15 cellular contexts compared by ENCODE assay signal in the genomic region with DNA sequence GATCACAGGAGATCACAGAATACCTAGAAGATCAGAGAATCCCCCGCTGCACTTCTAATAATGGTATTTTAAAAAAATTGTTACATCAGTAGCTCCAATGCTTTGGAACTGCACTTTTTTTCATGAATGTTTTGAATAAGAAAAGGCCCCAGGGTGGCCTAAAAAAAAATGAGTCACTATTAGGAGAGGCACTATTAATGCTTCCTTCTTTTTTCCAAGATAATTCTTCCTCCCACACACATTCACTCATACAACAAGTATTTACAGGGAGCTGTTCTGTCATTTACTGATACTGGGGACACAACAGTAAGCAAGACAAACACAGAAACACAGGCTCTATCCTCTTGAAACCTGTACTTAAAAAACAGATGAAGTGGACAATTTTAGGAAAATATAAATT. TPM values are rescaled to one million over a fixed set of nuclear protein-coding genes. Genes with fewer than 3 reads are reported as not detected.
DNase-seq lines count a peak whose midpoint lies in the region; ATAC-seq, FAIRE-seq and TF ChIP-seq lines count a peak whose summit lies in the region.
"Had no signal": no experiment of that assay in that cellular context is flagged by ENCODE, and none has a peak within 500 bp of the region (broad histone marks: within the 10 kb centered on the region; RNA-seq: fewer than 3 reads in every experiment).

No MANE protein-coding gene starts in this region.

- H4K20me1 ChIP-seq in astrocyte (ENCODE audit: insufficient read depth, low read length) (no peaks in the 10 kb centered on the region), hepatocyte (ENCODE audit: insufficient read depth, poor library complexity, severe bottlenecking) (no peaks in the 10 kb centered on the region)

- no peaks in the 10 kb centered on the region for H3K9me2 ChIP-seq in hepatocyte (replicated peaks; ENCODE audit: insufficient read depth)

- H2AFZ ChIP-seq in astrocyte (ENCODE audit: low read depth, low read length) (peak overlapping the region; percentile 6), hepatocyte (no peak overlapping the region)

- H3K27me3 ChIP-seq in breast epithelium (no peaks in the 10 kb centered on the region), astrocyte (ENCODE audit: insufficient read depth, low read length) (peaks cover 3% of the 10 kb centered on the region), hepatocyte (no peaks in the 10 kb centered on the region)
- H3K27me3 ChIP-seq: spleen had no signal

- no peaks in the 10 kb centered on the region for H3K9me3 ChIP-seq in breast epithelium
- no peaks in the 10 kb centered on the region for H3K9me3 ChIP-seq in astrocyte (ENCODE audit: insufficient read depth, low read depth, low read length)
- H3K9me3 ChIP-seq in hepatocyte (ENCODE audit: low read depth) = no peaks in the 10 kb centered on the region
- H3K9me3 ChIP-seq: spleen had no signal

- H3K4me1 ChIP-seq in breast epithelium (peaks cover 0 to 10% of the 10 kb centered on the region in 2 donors), astrocyte (ENCODE audit: insufficient read depth, low read length) (peaks cover 3% of the 10 kb centered on the region), hepatocyte (ENCODE audit: insufficient read depth) (peaks cover 12% of the 10 kb centered on the region)

- H3K4me3 Mint-ChIP-seq in MCF 10A (ENCODE audit: unreplicated experiment) (peak overlapping the region; percentile 56), astrocyte (ENCODE audit: unreplicated experiment) (no peak overlapping the region)

- intact Hi-C loops in MCF 10A (cut with micrococcal nuclease) = loop anchor here (1.0 kb wide), 3 partner anchors 76 to 187 kb away; no protein-coding TSS in a partner anchor
- intact Hi-C loops in breast epithelium (cut with DNase I; ENCODE audit: low total_unique reads) = loop anchor here (5.0 to 10.0 kb wide), 2 partner anchors 186 to 293 kb away; a partner anchor contains a TSS

- POLR2A ChIA-PET in MCF 10A (lab: Yijun Ruan, JAX) = interaction anchor here (0.6 to 1.8 kb wide), 9 partner anchors 23 to 190 kb away, joined by 3 to 18 read pairs (median 4); no protein-coding TSS in a partner anchor

- H3K4me1 Mint-ChIP-seq in MCF 10A (ENCODE audit: insufficient read depth, unreplicated experiment) (peaks cover 22% of the 10 kb centered on the region), astrocyte (ENCODE audit: low read depth, unreplicated experiment) (peaks cover 4% of the 10 kb centered on the region)

- no peak overlapping the region for H3K9ac ChIP-seq in astrocyte (ENCODE audit: low read length)

- H3K4me2 ChIP-seq in astrocyte (ENCODE audit: low read length) = peak overlapping the region; percentile 75
- peak overlapping the region; percentile 71 for H3K4me2 ChIP-seq in hepatocyte

- DNase-seq in MCF 10A (ENCODE audit: unreplicated experiment) = no peak
- DNase-seq in breast epithelium (ENCODE audit: low spot score in 2 of 2) = no peak
- DNase-seq in astrocyte (ENCODE audit: low read depth) = peak; percentile 29
- no peak for DNase-seq in hepatocyte (ENCODE audit: low spot score)
- no peak for DNase-seq in NCI-H1105 treated with DMSO at 0.1 percent for 48 hours (lab: John Stamatoyannopoulos, UW)
- no peak for DNase-seq in NCI-H128 (lab: John Stamatoyannopoulos, UW; ENCODE audit: unreplicated experiment)
- DNase-seq: DMS79, NCI-H187 treated with DMSO at 0.1 percent for 48 hours had no signal

- H3K36me3 Mint-ChIP-seq in MCF 10A (ENCODE audit: insufficient read depth, unreplicated experiment) = no peaks in the 10 kb centered on the region
- no peaks in the 10 kb centered on the region for H3K36me3 Mint-ChIP-seq in astrocyte (ENCODE audit: low read depth, unreplicated experiment)

- H3K27ac Mint-ChIP-seq in MCF 10A (ENCODE audit: low read depth, unreplicated experiment) (no peak overlapping the region), astrocyte (ENCODE audit: unreplicated experiment) (no peak overlapping the region)
- H3K27ac Mint-ChIP-seq: activated T-cell treated with anti-CD3 and anti-CD28 coated beads, Interleukin-2, amount 50 U/mL, for 72 hours had no signal

- WGBS in hepatocyte (ENCODE audit: low lambda C conversion rate, missing lambda C conversion rate) = 90% methylated on average over 1 of the region's 1 CpG

- CTCF ChIA-PET in MCF 10A (lab: Yijun Ruan, JAX) = interaction anchor here (0.7 to 17.1 kb wide), 34 partner anchors 9 to 299 kb away, joined by 3 to 502 read pairs (median 4); a partner anchor contains a TSS

- H3K27me3 Mint-ChIP-seq in MCF 10A (ENCODE audit: insufficient read depth, unreplicated experiment) = no peaks in the 10 kb centered on the region
- peaks cover 6% of the 10 kb centered on the region for H3K27me3 Mint-ChIP-seq in astrocyte (ENCODE audit: low read depth, unreplicated experiment)

- H3K4me3 ChIP-seq in breast epithelium (no peak overlapping the region), astrocyte (ENCODE audit: insufficient read depth, low read depth, low read length) (no peak overlapping the region), hepatocyte (no peak overlapping the region)

- no peaks in the 10 kb centered on the region for H3K79me2 ChIP-seq in astrocyte (ENCODE audit: insufficient read depth, low read length)
- no peaks in the 10 kb centered on the region for H3K79me2 ChIP-seq in hepatocyte

- TF ChIP-seq POLR2A in breast epithelium (IDR thresholded peaks at IDR 0.05) = no peak

- TF ChIP-seq CTCF in MCF 10A (IDR thresholded peaks at IDR 0.05; ENCODE audit: unreplicated experiment) = no peak
- no peak for TF ChIP-seq CTCF in breast epithelium (IDR thresholded peaks at IDR 0.05)
- TF ChIP-seq CTCF in astrocyte (IDR thresholded peaks at IDR 0.05; ENCODE audit: insufficient read depth, low read depth, low read length) = no peak
- no peak for TF ChIP-seq CTCF in hepatocyte (IDR thresholded peaks at IDR 0.05; ENCODE audit: poor library complexity)

- H3K27ac ChIP-seq in breast epithelium (no peak overlapping the region), astrocyte (ENCODE audit: low read depth, low read length) (no peak overlapping the region), hepatocyte (no peak overlapping the region)
- H3K27ac ChIP-seq: spleen had no signal

- no peak for ATAC-seq in HG03108 (IDR thresholded peaks at IDR 0.05; ENCODE audit: unreplicated experiment)
- ATAC-seq in GM21526 (IDR thresholded peaks at IDR 0.05; ENCODE audit: low FRiP score, unreplicated experiment) = no peak

- no peaks in the 10 kb centered on the region for H3K9me3 Mint-ChIP-seq in MCF 10A (ENCODE audit: unreplicated experiment)
- no peaks in the 10 kb centered on the region for H3K9me3 Mint-ChIP-seq in astrocyte (ENCODE audit: unreplicated experiment)
- H3K9me3 Mint-ChIP-seq: activated T-cell treated with anti-CD3 and anti-CD28 coated beads, Interleukin-2, amount 50 U/mL, for 72 hours had no signal

- BruUV-seq in MCF 10A (replicated peaks; lab: Mats Ljungman, UMichigan) = no TSS peak

- no peaks in the 10 kb centered on the region for H3K36me3 ChIP-seq in breast epithelium
- H3K36me3 ChIP-seq in astrocyte (ENCODE audit: insufficient read depth, low read length) = no peaks in the 10 kb centered on the region
- no peaks in the 10 kb centered on the region for H3K36me3 ChIP-seq in hepatocyte (replicated peaks; ENCODE audit: insufficient read depth, low read depth)
- H3K36me3 ChIP-seq: spleen had no signal

- no peak for FAIRE-seq in astrocyte (lab: Jason Lieb, UNC)
- FAIRE-seq: A204.1, frontal cortex had no signal

RNA-seq across cellular contexts. Expression of a gene that starts 0.7 kb away (rescaled TPM):
- not detected in 2 replicates for total RNA-seq in MCF 10A (2022)
- total RNA-seq in breast epithelium = not detected
- not detected in 2 replicates for total RNA-seq in astrocyte
- total RNA-seq in hepatocyte = 0.20 TPM in 1 of 2 replicates, not detected in the other
- polyA plus RNA-seq in hepatocyte = not detected in 2 replicates
- total RNA-seq: activated T-cell treated with anti-CD3 and anti-CD28 coated beads, Interleukin-2, amount 50 U/mL, for 72 hours; kidney epithelial cell; spleen had no signal
- polyA plus RNA-seq: spleen had no signal

RNA-seq across cellular contexts. Expression of a gene that starts 6.3 kb away (rescaled TPM):
- total RNA-seq in MCF 10A (2022) (16.4 and 17.1 TPM in 2 replicates), breast epithelium (10 to 100 TPM; 19.7 to 31.5 (median 29.5) TPM), astrocyte (10.7 and 11.5 TPM in 2 replicates), hepatocyte (16.1 and 24.5 TPM in 2 replicates)
- 5.7 and 6.5 TPM in 2 replicates for polyA plus RNA-seq in hepatocyte

RNA-seq across cellular contexts. Expression of a gene that starts 48.4 kb away (rescaled TPM):
- total RNA-seq in MCF 10A (2022) = 199 and 207 TPM in 2 replicates
- 100 to 1,000 TPM; 142 to 177 (median 173) TPM for total RNA-seq in breast epithelium
- total RNA-seq in astrocyte = 169 and 179 TPM in 2 replicates
- total RNA-seq in hepatocyte = 144 and 166 TPM in 2 replicates
- polyA plus RNA-seq in hepatocyte = 129 and 138 TPM in 2 replicates
